ENCODE assay signal across 17 cellular contexts in genomic region chr1:31014094-31014493, GRCh38.
"Had no signal": no experiment of that assay in that cellular context is flagged by ENCODE, and none has a peak within 500 bp of the region (broad histone marks: within the 10 kb centered on the region; RNA-seq: fewer than 3 reads in every experiment).

No MANE protein-coding gene starts in this region.

- H3K27me3 Mint-ChIP-seq: activated CD4-positive, alpha-beta memory T cell treated with anti-CD3 and anti-CD28 coated beads for 36 hours; activated CD8-positive, alpha-beta memory T cell treated with anti-CD3 and anti-CD28 coated beads, Interleukin-2, amount 10 ng/mL, durations not matched to agents 7 days and 5 days; activated naive CD8-positive, alpha-beta T cell treated with anti-CD3 and anti-CD28 coated beads for 36 hours; activated T-helper 17 cell treated with anti-CD3 and anti-CD28 coated beads, Interleukin-2, amount 50 U/mL, for 72 hours; effector memory CD8-positive, alpha-beta T cell; naive thymus-derived CD8-positive, alpha-beta T cell had no signal

- H3K4me3 Mint-ChIP-seq: activated CD4-positive, alpha-beta memory T cell treated with anti-CD3 and anti-CD28 coated beads for 36 hours; activated CD8-positive, alpha-beta memory T cell treated with anti-CD3 and anti-CD28 coated beads, Interleukin-2, amount 10 ng/mL, durations not matched to agents 7 days and 5 days; activated naive CD8-positive, alpha-beta T cell treated with anti-CD3 and anti-CD28 coated beads for 36 hours; activated T-helper 17 cell treated with anti-CD3 and anti-CD28 coated beads, Interleukin-2, amount 50 U/mL, for 72 hours had no signal

- DNase-seq: activated CD4-positive, alpha-beta memory T cell treated with anti-CD3 and anti-CD28 coated beads for 36 hours; activated CD4-positive, alpha-beta T cell treated with anti-CD3 and anti-CD28 coated beads for 4 hours; activated CD8-positive, alpha-beta memory T cell treated with anti-CD3 and anti-CD28 coated beads, Interleukin-2, amount 10 ng/mL, durations not matched to agents 7 days and 5 days; activated naive CD4-positive, alpha-beta T cell; activated naive CD8-positive, alpha-beta T cell treated with anti-CD3 and anti-CD28 coated beads for 36 hours; activated T-cell treated with anti-CD3 and anti-CD28 coated beads, Interleukin-2, amount 50 U/mL, for 1 hour; amniotic stem cell; effector memory CD8-positive, alpha-beta T cell; naive thymus-derived CD8-positive, alpha-beta T cell; ovary; psoas muscle; right cardiac atrium; stimulated activated CD4-positive, alpha-beta T cell treated with anti-CD3 and anti-CD28 coated beads, Interleukin-15, amount 100 ng/mL, for 24 hours; stimulated activated CD4-positive, alpha-beta T cell treated with anti-CD3 and anti-CD28 coated beads, Interleukin-2, amount 100 ng/mL, for 48 hours had no signal

- H3K9me3 ChIP-seq: ovary, psoas muscle, thoracic aorta had no signal

- H3K4me3 ChIP-seq: cardiac muscle cell, ovary, psoas muscle, thoracic aorta had no signal

- ATAC-seq: activated CD8-positive, alpha-beta memory T cell treated with anti-CD3 and anti-CD28 coated beads, Interleukin-2, amount 10 ng/mL, durations not matched to agents 7 days and 5 days; activated T-helper 17 cell treated with anti-CD3 and anti-CD28 coated beads, Interleukin-2, amount 50 U/mL, for 72 hours; naive thymus-derived CD8-positive, alpha-beta T cell; psoas muscle; right cardiac atrium had no signal

- H3K9me3 Mint-ChIP-seq: activated CD4-positive, alpha-beta memory T cell treated with anti-CD3 and anti-CD28 coated beads for 36 hours; activated naive CD8-positive, alpha-beta T cell treated with anti-CD3 and anti-CD28 coated beads for 36 hours; activated T-helper 17 cell treated with anti-CD3 and anti-CD28 coated beads, Interleukin-2, amount 50 U/mL, for 72 hours; effector memory CD8-positive, alpha-beta T cell; naive thymus-derived CD8-positive, alpha-beta T cell had no signal

- H3K27me3 ChIP-seq: cardiac muscle cell, ovary had no signal

- H3K27ac ChIP-seq: cardiac muscle cell, ovary, psoas muscle, thoracic aorta had no signal

- H3K27ac Mint-ChIP-seq: activated CD4-positive, alpha-beta memory T cell treated with anti-CD3 and anti-CD28 coated beads for 36 hours; activated CD8-positive, alpha-beta memory T cell treated with anti-CD3 and anti-CD28 coated beads, Interleukin-2, amount 10 ng/mL, durations not matched to agents 7 days and 5 days had no signal

- H3K36me3 ChIP-seq: ovary, thoracic aorta had no signal
